9 cellular contexts compared by ENCODE assay signal in genomic region chr2:150133623-150134022, GRCh38.
A peak's percentile ranks its signal among the peaks of the same experiment; 100 is the strongest.
DNase-seq lines count a peak whose midpoint lies in the region; ATAC-seq and TF ChIP-seq lines count a peak whose summit lies in the region.
"Had no signal": no experiment of that assay in that cellular context is flagged by ENCODE, and none has a peak within 500 bp of the region (broad histone marks: within the 10 kb centered on the region; RNA-seq: fewer than 3 reads in every experiment).

No MANE protein-coding gene starts in this region.

- POLR2A ChIA-PET in Caco-2 (lab: Charles Lee): no interaction called here

- H3K4me1 Mint-ChIP-seq in Caco-2 (ENCODE audit: low read depth, unreplicated experiment): peaks cover 34% of the 10 kb centered on the region
- no peaks in the 10 kb centered on the region for H3K4me1 Mint-ChIP-seq in T-helper 2 cell treated with Interferon-gamma antibody and Interleukin-4, amounts not matched to agents 5 μg/mL and 100 μg/mL, for 36 hours (ENCODE audit: low read depth)
- H3K4me1 Mint-ChIP-seq: stimulated activated naive B cell treated with anti-CD40 and anti-IgM and Interleukin-4, amounts not matched to agents 10 μg/mL and 1 μg/mL and 100 μg/mL, for 72 hours had no signal

- intact Hi-C loops in Caco-2 (cut with micrococcal nuclease; ENCODE audit: unreplicated experiment): loop anchor here (1.0 to 10.0 kb wide), 2 partner anchors 43 to 481 kb away; no protein-coding TSS in a partner anchor

- no peaks in the 10 kb centered on the region for H3K27me3 ChIP-seq in Caco-2 (replicated peaks; ENCODE audit: control insufficient read depth, insufficient read depth, low read length)

- ATAC-seq in GM19351 (IDR thresholded peaks at IDR 0.05; ENCODE audit: unreplicated experiment) (peak; percentile 95), HG03378 (IDR thresholded peaks at IDR 0.05; ENCODE audit: unreplicated experiment) (peak; percentile 99)

- DNase-seq in Caco-2 (peak; percentile 55 to 58), mucosa of gallbladder (ENCODE audit: low spot score) (peak; percentile 72), activated gamma-delta T cell treated with Interleukin-2 at 50 U/mL for 16 hours (no peak), GF-D8 (lab: John Stamatoyannopoulos, UW) (no peak), NCI-H1930 (lab: John Stamatoyannopoulos, UW) (no peak)
- DNase-seq in T-helper 2 cell treated with Interferon-gamma antibody and Interleukin-4, amounts not matched to agents 5 μg/mL and 100 μg/mL, for 36 hours (ENCODE audit: low spot score): peak; percentile 4
- DNase-seq: stimulated activated naive B cell treated with anti-CD40 and anti-IgM and Interleukin-4, amounts not matched to agents 10 μg/mL and 1 μg/mL and 100 μg/mL, for 72 hours had no signal

- TF ChIP-seq CTCF in Caco-2 (IDR thresholded peaks at IDR 0.05; ENCODE audit: insufficient read depth in 1 of 2, low read depth in 1 of 2, low read length in 1 of 2, severe bottlenecking in 1 of 2, unreplicated experiment in 1 of 2): no peak

- H3K9me3 Mint-ChIP-seq in Caco-2 (ENCODE audit: unreplicated experiment): peaks cover 2% of the 10 kb centered on the region
- peaks cover 5% of the 10 kb centered on the region for H3K9me3 Mint-ChIP-seq in T-helper 2 cell treated with Interferon-gamma antibody and Interleukin-4, amounts not matched to agents 5 μg/mL and 100 μg/mL, for 36 hours

- no peaks in the 10 kb centered on the region; the same call in 1 of the 2 replicates for H3K9me3 ChIP-seq in Caco-2

- no peak overlapping the region for H3K4me3 ChIP-seq in Caco-2 (ENCODE audit: low read depth, low read length)

- no peaks in the 10 kb centered on the region for H3K36me3 ChIP-seq in Caco-2 (ENCODE audit: control insufficient read depth, insufficient read depth, low read length)

- H3K4me3 Mint-ChIP-seq in Caco-2 (ENCODE audit: unreplicated experiment): no peak overlapping the region
- H3K4me3 Mint-ChIP-seq in T-helper 2 cell treated with Interferon-gamma antibody and Interleukin-4, amounts not matched to agents 5 μg/mL and 100 μg/mL, for 36 hours: no peak overlapping the region
- H3K4me3 Mint-ChIP-seq: stimulated activated naive B cell treated with anti-CD40 and anti-IgM and Interleukin-4, amounts not matched to agents 10 μg/mL and 1 μg/mL and 100 μg/mL, for 72 hours had no signal

- H3K27me3 Mint-ChIP-seq in Caco-2 (ENCODE audit: insufficient read depth, unreplicated experiment): no peaks in the 10 kb centered on the region
- H3K27me3 Mint-ChIP-seq in T-helper 2 cell treated with Interferon-gamma antibody and Interleukin-4, amounts not matched to agents 5 μg/mL and 100 μg/mL, for 36 hours (ENCODE audit: low read depth): no peaks in the 10 kb centered on the region
- H3K27me3 Mint-ChIP-seq: stimulated activated naive B cell treated with anti-CD40 and anti-IgM and Interleukin-4, amounts not matched to agents 10 μg/mL and 1 μg/mL and 100 μg/mL, for 72 hours had no signal

- BruUV-seq in Caco-2 (replicated peaks; lab: Mats Ljungman, UMichigan): no TSS peak

- CTCF ChIA-PET in Caco-2 (lab: Charles Lee): no interaction called here

- peaks cover 43% of the 10 kb centered on the region for H3K4me1 ChIP-seq in Caco-2

- H3K27ac Mint-ChIP-seq in Caco-2 (ENCODE audit: unreplicated experiment): no peak overlapping the region
- H3K27ac Mint-ChIP-seq in T-helper 2 cell treated with Interferon-gamma antibody and Interleukin-4, amounts not matched to agents 5 μg/mL and 100 μg/mL, for 36 hours: no peak overlapping the region
- H3K27ac Mint-ChIP-seq: stimulated activated naive B cell treated with anti-CD40 and anti-IgM and Interleukin-4, amounts not matched to agents 10 μg/mL and 1 μg/mL and 100 μg/mL, for 72 hours had no signal

- no peaks in the 10 kb centered on the region for H3K36me3 Mint-ChIP-seq in Caco-2 (ENCODE audit: insufficient read depth, unreplicated experiment)
- no peaks in the 10 kb centered on the region for H3K36me3 Mint-ChIP-seq in T-helper 2 cell treated with Interferon-gamma antibody and Interleukin-4, amounts not matched to agents 5 μg/mL and 100 μg/mL, for 36 hours (ENCODE audit: low read depth)
- H3K36me3 Mint-ChIP-seq: stimulated activated naive B cell treated with anti-CD40 and anti-IgM and Interleukin-4, amounts not matched to agents 10 μg/mL and 1 μg/mL and 100 μg/mL, for 72 hours had no signal

Comparison
In these comparisons a context has a peak if more than half of its experiments do, and no peak if none do; other contexts are left out.
1. DNase-seq: peak in Caco-2 (2 of 2), T-helper 2 cell treated with Interferon-gamma antibody and Interleukin-4, amounts not matched to agents 5 μg/mL and 100 μg/mL, for 36 hours (single experiment) and mucosa of gallbladder (single experiment); none in activated gamma-delta T cell treated with Interleukin-2 at 50 U/mL for 16 hours (single experiment), GF-D8 (single experiment) and NCI-H1930 (0 of 2).